In genomic region chr3:151903501-151903991, GRCh38 we compare ENCODE assay signal across 12 cellular contexts. TPM values are rescaled to one million over a fixed set of nuclear protein-coding genes. Genes with fewer than 3 reads are reported as not detected.
DNase-seq lines count a peak whose midpoint lies in the region; ATAC-seq and TF ChIP-seq lines count a peak whose summit lies in the region.
"Had no signal": no experiment of that assay in that cellular context is flagged by ENCODE, and none has a peak within 500 bp of the region (broad histone marks: within the 10 kb centered on the region; RNA-seq: fewer than 3 reads in every experiment).

No MANE protein-coding gene starts in this region.

- H3K4me1 ChIP-seq in muscle layer of colon (ENCODE audit: insufficient read depth, low read length) (peaks cover 51% of the 10 kb centered on the region), A673 (ENCODE audit: insufficient read depth, low read length, poor library complexity, severe bottlenecking) (no peaks in the 10 kb centered on the region)

- TF ChIP-seq CTCF in coronary artery (IDR thresholded peaks at IDR 0.05) (no peak), A673 (conservative IDR thresholded peaks at IDR 0.05; ENCODE audit: low read depth, low read length) (no peak)

- peak; percentile 17 for DNase-seq in COLO829 (ENCODE audit: low spot score)
- DNase-seq in MV-4-11 (lab: John Stamatoyannopoulos, UW) = peak; percentile 41
- no peak for DNase-seq in coronary artery (ENCODE audit: low spot score)
- no peak for DNase-seq in NCI-H748 (lab: John Stamatoyannopoulos, UW; ENCODE audit: unreplicated experiment)
- DNase-seq in A673 (ENCODE audit: low spot score) = no peak
- DNase-seq: activated CD4-positive, alpha-beta T cell treated with anti-CD3 and anti-CD28 coated beads, Interleukin-2, amount 10 ng/mL, durations not matched to agents 7 days and 5 days; activated naive CD4-positive, alpha-beta T cell; CD4-positive, alpha-beta memory T cell had no signal

- intact Hi-C loops in A673 (cut with micrococcal nuclease; ENCODE audit: unreplicated experiment) = no loop called here

- no peaks in the 10 kb centered on the region for H3K9me3 ChIP-seq in muscle layer of colon (ENCODE audit: low read length)
- H3K9me3 ChIP-seq in A673 (ENCODE audit: low read depth, low read length, poor library complexity, severe bottlenecking) = no peaks in the 10 kb centered on the region
- H3K9me3 ChIP-seq: vagina had no signal

- H3K27ac ChIP-seq in coronary artery = peak overlapping the region; percentile 1 to 52
- H3K27ac ChIP-seq in muscle layer of colon (ENCODE audit: low read depth, low read length) = peak overlapping the region; percentile 55
- H3K27ac ChIP-seq in A673 (ENCODE audit: low read depth, low read length, poor library complexity, severe bottlenecking) = no peak overlapping the region
- H3K27ac ChIP-seq: vagina had no signal

- no peaks in the 10 kb centered on the region for H3K27me3 ChIP-seq in muscle layer of colon (ENCODE audit: control insufficient read depth in 1 of 2, insufficient read depth in 2 of 2, low read length in 2 of 2)
- no peaks in the 10 kb centered on the region for H3K27me3 ChIP-seq in A673 (replicated peaks; ENCODE audit: insufficient read depth, low read depth, low read length, poor library complexity)
- H3K27me3 ChIP-seq: vagina had no signal

- H3K4me3 ChIP-seq in coronary artery (no peak overlapping the region), muscle layer of colon (ENCODE audit: low read depth in 1 of 2, low read length in 2 of 2) (no peak overlapping the region), A673 (ENCODE audit: low read depth, low read length, poor library complexity, severe bottlenecking) (no peak overlapping the region)
- H3K4me3 ChIP-seq: vagina had no signal

- no peaks in the 10 kb centered on the region for H3K36me3 ChIP-seq in muscle layer of colon (ENCODE audit: insufficient read depth, low read length)
- no peaks in the 10 kb centered on the region for H3K36me3 ChIP-seq in A673 (ENCODE audit: insufficient read depth, low read length, poor library complexity, severe bottlenecking)
- H3K36me3 ChIP-seq: vagina had no signal

- CTCF ChIA-PET in A673 (lab: Charles Lee) = no interaction called here

- no TSS peak for BruUV-seq in A673 (replicated peaks; lab: Mats Ljungman, UMichigan)

- ATAC-seq in GM19455 (IDR thresholded peaks at IDR 0.05; ENCODE audit: unreplicated experiment) (no peak), HG03135 (IDR thresholded peaks at IDR 0.05; ENCODE audit: unreplicated experiment) (no peak)

- POLR2A ChIA-PET in A673 (lab: Charles Lee; ENCODE audit: low non-redundant PET) = no interaction called here

- H3K9ac ChIP-seq in muscle layer of colon (ENCODE audit: low read length) = no peak overlapping the region

RNA-seq across cellular contexts. Expression of gene SUCNR1, which starts 30.1 kb away (rescaled TPM):
- total RNA-seq in A673 (2021) = 0.35 and 0.41 TPM in 2 replicates
- total RNA-seq: activated CD4-positive, alpha-beta T cell treated with anti-CD3 and anti-CD28 coated beads, Interleukin-2, amount 10 ng/mL, durations not matched to agents 7 days and 5 days had no signal

Comparison
In these comparisons a context has a peak if more than half of its experiments do, and no peak if none do; other contexts are left out.
1. DNase-seq: peak in COLO829 (single experiment) and MV-4-11 (single experiment); none in coronary artery (single experiment), NCI-H748 (single experiment) and A673 (single experiment).